17 cellular contexts compared by ENCODE assay signal in the genomic region with DNA sequence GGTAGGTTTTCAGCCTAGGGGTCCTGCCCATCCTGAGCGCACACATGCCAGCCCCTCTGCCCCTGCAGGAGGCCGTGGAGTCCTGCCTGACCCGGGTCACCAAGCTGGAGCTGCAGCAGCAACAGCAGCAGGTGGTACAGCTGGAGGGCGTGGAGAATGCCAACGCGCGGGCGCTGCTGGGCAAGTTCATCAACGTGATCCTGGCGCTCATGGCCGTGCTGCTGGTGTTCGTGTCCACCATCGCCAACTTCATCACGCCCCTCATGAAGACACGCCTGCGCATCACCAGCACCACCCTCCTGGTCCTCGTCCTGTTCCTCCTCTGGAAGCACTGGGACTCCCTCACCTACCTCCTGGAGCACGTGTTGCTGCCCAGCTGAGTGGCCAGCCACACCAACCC. TPM values are rescaled to one million over a fixed set of nuclear protein-coding genes. Genes with fewer than 3 reads are reported as not detected.
A peak's percentile ranks its signal among the peaks of the same experiment; 100 is the strongest.
DNase-seq lines count a peak whose midpoint lies in the region; ATAC-seq and TF ChIP-seq lines count a peak whose summit lies in the region.
"Had no signal": no experiment of that assay in that cellular context is flagged by ENCODE, and none has a peak within 500 bp of the region (broad histone marks: within the 10 kb centered on the region; RNA-seq: fewer than 3 reads in every experiment).

No MANE protein-coding gene starts in this region.

- H3K27me3 ChIP-seq in mesendoderm (ENCODE audit: insufficient read depth, low read length, poor library complexity) (no peaks in the 10 kb centered on the region), gastrocnemius medialis (no peaks in the 10 kb centered on the region), brain microvascular endothelial cell (replicated peaks) (no peaks in the 10 kb centered on the region)
- H3K27me3 ChIP-seq: MG63, SJCRH30 had no signal

- no peak overlapping the region for H2BK15ac ChIP-seq in mesendoderm (replicated peaks; ENCODE audit: low read depth)

- TF ChIP-seq CTCF in HEK293 (tag by site-specific recombination; IDR thresholded peaks at IDR 0.05): no peak
- TF ChIP-seq CTCF in gastrocnemius medialis (IDR thresholded peaks at IDR 0.05 in 4 of 5, conservative IDR thresholded peaks at IDR 0.05 in 1 of 5): no peak
- no peak for TF ChIP-seq CTCF in brain microvascular endothelial cell (IDR thresholded peaks at IDR 0.05; ENCODE audit: low read depth, low read length, missing control alignments)

- in situ Hi-C loops in gastrocnemius medialis (cut with MboI; ENCODE audit: low sequenced_read_pairs in 4 of 4): loop anchor here in 2 of 4 donors (5.0 to 25.0 kb wide), 2 partner anchors 56 to 284 kb away; no protein-coding TSS in a partner anchor
- in situ Hi-C loops in brain microvascular endothelial cell (cut with HindIII; ENCODE audit: low pct_ligation_motif_present, low sequenced_read_pairs): loop anchor here (10.0 kb wide), 1 partner anchor 53 kb away; the partner anchor contains the start of gene NUAK2

- no peak overlapping the region for H2BK5ac ChIP-seq in mesendoderm (ENCODE audit: low read length)

- no peak overlapping the region for H3K9ac ChIP-seq in mesendoderm (ENCODE audit: low read length)
- H3K9ac ChIP-seq: BLaER1 had no signal

- no peak overlapping the region for H3K18ac ChIP-seq in mesendoderm (ENCODE audit: low read length)

- DNase-seq in caudate nucleus (lab: John Stamatoyannopoulos, UW) (no peak), mesendoderm (no peak), gastrocnemius medialis (no peak), brain microvascular endothelial cell (no peak), COLO829 (ENCODE audit: low spot score) (no peak)
- DNase-seq: CD4-positive, CD25-positive, alpha-beta regulatory T cell; KG1; NCI-H2029; NCI-H526; NK-92 treated with Interleukin-12 subunit alpha and Interleukin-12 subunit beta, amount 100 ng/mL, for 24 hours; SJCRH30 had no signal

- ATAC-seq in gastrocnemius medialis: no peak
- ATAC-seq in GM18870 (IDR thresholded peaks at IDR 0.05; ENCODE audit: unreplicated experiment): no peak
- no peak for ATAC-seq in GM21423 (IDR thresholded peaks at IDR 0.05; ENCODE audit: unreplicated experiment)
- ATAC-seq: Right ventricle myocardium inferior had no signal

- no peak overlapping the region for H2AK5ac ChIP-seq in mesendoderm (ENCODE audit: low read length)

- H2BK120ac ChIP-seq in mesendoderm (ENCODE audit: low read depth, low read length): no peak overlapping the region

- H3K4me1 ChIP-seq in HEK293 (ENCODE audit: control insufficient read depth, insufficient read depth, low read length) (no peaks in the 10 kb centered on the region; the same call in 1 of the 2 replicates), mesendoderm (ENCODE audit: control insufficient read depth, low read depth, low read length) (no peaks in the 10 kb centered on the region), gastrocnemius medialis (peaks cover 25 to 39% of the 10 kb centered on the region in 2 donors)

- no peak for TF ChIP-seq POLR2A in gastrocnemius medialis (IDR thresholded peaks at IDR 0.05)

- H3K23ac ChIP-seq in mesendoderm (ENCODE audit: low read length): no peak overlapping the region

- H4K8ac ChIP-seq in mesendoderm (ENCODE audit: low read depth, low read length): no peak overlapping the region

- POLR2A ChIA-PET in HEK293 (lab: Yijun Ruan, JAX): interaction anchor here (0.7 to 1.5 kb wide), 5 partner anchors 13 to 94 kb away, joined by 3 to 4 read pairs (median 4); no protein-coding TSS in a partner anchor

- H3K79me1 ChIP-seq in mesendoderm (ENCODE audit: low read length): no peaks in the 10 kb centered on the region

- H3K27ac ChIP-seq in HEK293 (ENCODE audit: extremely low read depth, low read depth, low read length) (no peak overlapping the region), caudate nucleus (ENCODE audit: low read depth, low read length) (peak overlapping the region; percentile 96), mesendoderm (ENCODE audit: low read depth, low read length) (no peak overlapping the region), gastrocnemius medialis (peak overlapping the region; percentile 77 to 91 (median 82)), brain microvascular endothelial cell (no peak overlapping the region)
- H3K27ac ChIP-seq: BLaER1, SJCRH30 had no signal

- H3K9me3 ChIP-seq in HEK293 (ENCODE audit: control insufficient read depth, insufficient read depth, low read depth, low read length): no peaks in the 10 kb centered on the region
- H3K9me3 ChIP-seq in gastrocnemius medialis: no peaks in the 10 kb centered on the region
- H3K9me3 ChIP-seq: BLaER1, MG63, SJCRH30 had no signal

- CTCF ChIA-PET in HEK293 (lab: Yijun Ruan, JAX): interaction anchor here (0.7 to 11.8 kb wide), 13 partner anchors 11 to 261 kb away, joined by 3 to 669 read pairs (median 12); partner anchors contain the start of gene NUAK2

- H3K36me3 ChIP-seq in HEK293 (ENCODE audit: control insufficient read depth in 2 of 2, insufficient read depth in 1 of 2, low read length in 2 of 2) (peaks cover 0 to 16% of the 10 kb centered on the region in 2 experiments; a peak in 1 of 3 replicates), mesendoderm (ENCODE audit: control insufficient read depth, insufficient read depth, low read length) (no peaks in the 10 kb centered on the region), gastrocnemius medialis (peaks cover 0 to 5% of the 10 kb centered on the region in 2 donors), brain microvascular endothelial cell (replicated peaks) (no peaks in the 10 kb centered on the region)
- H3K36me3 ChIP-seq: BLaER1, MG63, SJCRH30 had no signal

- no peak overlapping the region for H3K4me2 ChIP-seq in mesendoderm (ENCODE audit: low read length)
- H3K4me2 ChIP-seq: BLaER1 had no signal

- H3K4ac ChIP-seq in mesendoderm (ENCODE audit: low read depth, low read length): no peak overlapping the region

- no peaks in the 10 kb centered on the region for H3K79me2 ChIP-seq in mesendoderm (ENCODE audit: control insufficient read depth, insufficient read depth, low read length)

- no peak overlapping the region for H4K5ac ChIP-seq in mesendoderm (ENCODE audit: low read length)

- peak overlapping the region; percentile 15 for H3K56ac ChIP-seq in mesendoderm (ENCODE audit: low read length)

- intact Hi-C loops in gastrocnemius medialis (cut with DNase I; ENCODE audit: low total_unique reads): no loop called here

- H3K4me3 ChIP-seq in HEK293 (ENCODE audit: low read depth, low read length): no peak overlapping the region
- H3K4me3 ChIP-seq in mesendoderm (ENCODE audit: low read length): no peak overlapping the region
- no peak overlapping the region for H3K4me3 ChIP-seq in gastrocnemius medialis
- H3K4me3 ChIP-seq in brain microvascular endothelial cell (ENCODE audit: low read depth, low read length): no peak overlapping the region
- H3K4me3 ChIP-seq: BLaER1, MG63, SJCRH30 had no signal

- no CpG with 5 or more reads among the region's 18 CpGs for whole genome bisulfite sequencing in mesendoderm (ENCODE audit: extremely low coverage, insufficient coverage, low lambda C conversion rate)

TF ChIP-seq in HEK293, 187 proteins besides CTCF, POLR2A, EP300 and RAD21:
- TF ChIP-seq SCRT2 (tag by site-specific recombination; IDR thresholded peaks at IDR 0.05): 0 out of 2 replicates have a peak, but pooled peaks have one; percentile 10
- TF ChIP-seq ZIC2 (tag by site-specific recombination; IDR thresholded peaks at IDR 0.05): 0 out of 2 replicates have a peak, but pooled peaks have one; percentile 22
- no peak for TF ChIP-seq ZFP3 (tag by site-specific recombination; IDR thresholded peaks at IDR 0.05; ENCODE audit: low read depth)

RNA-seq across cellular contexts. Expression of gene TMCC2, which starts 44.0 kb away (rescaled TPM):
- 3.2 TPM for polyA plus RNA-seq in mesendoderm (2013, experiment 1 of 2)
- polyA plus RNA-seq in mesendoderm (2013, experiment 2 of 2): 3.2 TPM
- 1 to 10 TPM; 1.1 to 7.6 (median 5.6) TPM for total RNA-seq in gastrocnemius medialis

RNA-seq across cellular contexts. Expression of gene NUAK2, which starts 49.8 kb away (rescaled TPM):
- 11.0 TPM for polyA plus RNA-seq in mesendoderm (2013, experiment 1 of 2)
- 11.3 TPM for polyA plus RNA-seq in mesendoderm (2013, experiment 2 of 2)
- total RNA-seq in gastrocnemius medialis: 1 to 10 TPM in 1 of 4 donors, under 1 TPM in 3; 0.42 to 1.9 (median 0.58) TPM

Comparison
In these comparisons a context has a peak if more than half of its experiments do, and no peak if none do; other contexts are left out.
1. H3K27ac ChIP-seq: peak in caudate nucleus (single experiment) and gastrocnemius medialis (4 of 4); none in HEK293 (single experiment), mesendoderm (single experiment) and brain microvascular endothelial cell (single experiment).